20 cellular contexts compared by ENCODE assay signal in genomic region chr5:165996484-165996883, GRCh38.
"Had no signal": no experiment of that assay in that cellular context is flagged by ENCODE, and none has a peak within 500 bp of the region (broad histone marks: within the 10 kb centered on the region; RNA-seq: fewer than 3 reads in every experiment).

No MANE protein-coding gene starts in this region.

- H3K79me2 ChIP-seq: hepatocyte, parathyroid adenoma had no signal

- H3K4me3 Mint-ChIP-seq: activated naive CD4-positive, alpha-beta T cell treated with anti-CD3 and anti-CD28 coated beads for 36 hours; activated naive CD8-positive, alpha-beta T cell treated with anti-CD3 and anti-CD28 coated beads, Interleukin-2, amount 50 U/mL, for 24 hours; activated T-helper 17 cell treated with anti-CD3 and anti-CD28 coated beads, Interleukin-2, amount 50 U/mL, for 72 hours; naive B cell had no signal

- H3K4me2 ChIP-seq: hepatocyte had no signal

- H3K27ac ChIP-seq: colonic mucosa, hepatocyte, lower lobe of right lung, neutrophil, parathyroid adenoma, tibial nerve, vagina had no signal

- FAIRE-seq: small intestine had no signal

- H3K4me3 ChIP-seq: colonic mucosa, hepatocyte, lower lobe of right lung, tibial nerve, vagina had no signal

- H3K36me3 ChIP-seq: colonic mucosa, lower lobe of right lung, neutrophil, tibial nerve, vagina had no signal

- H3K27me3 ChIP-seq: colonic mucosa, hepatocyte, neutrophil, tibial nerve, vagina had no signal

- DNase-seq: activated CD4-positive, alpha-beta T cell treated with anti-CD3 and anti-CD28 coated beads, Interleukin-2, amount 50 U/mL, for 4 hours; activated naive CD4-positive, alpha-beta T cell treated with anti-CD3 and anti-CD28 coated beads for 36 hours; activated naive CD8-positive, alpha-beta T cell treated with anti-CD3 and anti-CD28 coated beads, Interleukin-2, amount 50 U/mL, for 24 hours; colonic mucosa; kidney glomerular epithelial cell; lower lobe of right lung; naive B cell; right cardiac atrium; small intestine; stimulated activated CD4-positive, alpha-beta T cell treated with anti-CD3 and anti-CD28 coated beads, Interleukin-4, amount 100 ng/mL, for 24 hours; stimulated activated CD8-positive, alpha-beta memory T cell treated with anti-CD3 and anti-CD28 coated beads, Interleukin-4, amount 100 ng/mL, for 48 hours; stimulated activated naive CD4-positive, alpha-beta T cell treated with Interleukin-2 at 50 U/mL for 16 hours had no signal

- H3K4me1 Mint-ChIP-seq: activated naive CD8-positive, alpha-beta T cell treated with anti-CD3 and anti-CD28 coated beads, Interleukin-2, amount 50 U/mL, for 24 hours; activated T-helper 17 cell treated with anti-CD3 and anti-CD28 coated beads, Interleukin-2, amount 50 U/mL, for 72 hours; naive B cell had no signal

- H2AFZ ChIP-seq: hepatocyte, parathyroid adenoma had no signal

- H3K9ac ChIP-seq: parathyroid adenoma had no signal

- ATAC-seq: activated CD4-positive, CD25-positive, alpha-beta regulatory T cell treated with anti-CD3 and anti-CD28 coated beads, Interleukin-2, amount 50 U/mL, for 24 hours; activated naive CD8-positive, alpha-beta T cell treated with anti-CD3 and anti-CD28 coated beads, Interleukin-2, amount 50 U/mL, for 24 hours; activated T-helper 17 cell treated with anti-CD3 and anti-CD28 coated beads, Interleukin-2, amount 50 U/mL, for 72 hours; esophagus mucosa; lower lobe of right lung; right cardiac atrium had no signal

- H3K27me3 Mint-ChIP-seq: activated naive CD8-positive, alpha-beta T cell treated with anti-CD3 and anti-CD28 coated beads, Interleukin-2, amount 50 U/mL, for 24 hours; activated T-helper 17 cell treated with anti-CD3 and anti-CD28 coated beads, Interleukin-2, amount 50 U/mL, for 72 hours; naive B cell had no signal

- H3K36me3 Mint-ChIP-seq: naive B cell had no signal

- H3K9me3 ChIP-seq: colonic mucosa, lower lobe of right lung, neutrophil, vagina had no signal

- H3K27ac Mint-ChIP-seq: activated naive CD4-positive, alpha-beta T cell treated with anti-CD3 and anti-CD28 coated beads for 36 hours; activated naive CD8-positive, alpha-beta T cell treated with anti-CD3 and anti-CD28 coated beads, Interleukin-2, amount 50 U/mL, for 24 hours; activated T-helper 17 cell treated with anti-CD3 and anti-CD28 coated beads, Interleukin-2, amount 50 U/mL, for 72 hours; naive B cell had no signal

- H3K4me1 ChIP-seq: colonic mucosa, lower lobe of right lung, parathyroid adenoma, tibial nerve, vagina had no signal
